In the genomic region with DNA sequence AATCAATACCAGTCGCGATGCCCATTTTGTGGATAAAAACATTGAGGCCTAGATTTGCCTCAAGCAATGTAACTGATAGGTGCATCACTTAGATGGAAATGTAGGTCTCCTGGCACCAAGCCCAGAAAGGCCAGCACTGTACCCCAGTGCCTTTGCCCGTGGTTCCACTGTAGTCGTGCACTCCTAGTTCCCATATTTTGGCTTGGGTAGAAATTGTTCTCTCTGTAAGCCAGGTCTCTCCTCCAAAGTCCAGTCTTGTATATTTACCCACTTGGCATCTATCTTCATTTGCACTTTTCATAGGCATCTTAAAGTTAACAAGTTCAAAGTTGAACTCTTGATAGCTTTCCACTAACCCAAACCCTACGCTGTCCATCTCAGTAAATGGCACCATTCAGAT, we compare ENCODE assay signal across 3 cellular contexts.
TF ChIP-seq lines count a peak whose summit lies in the region.

No MANE protein-coding gene starts in this region.

TF ChIP-seq in liver, 16 proteins besides CTCF, POLR2A, EP300 and RAD21:
- TF ChIP-seq, protein P1, sequence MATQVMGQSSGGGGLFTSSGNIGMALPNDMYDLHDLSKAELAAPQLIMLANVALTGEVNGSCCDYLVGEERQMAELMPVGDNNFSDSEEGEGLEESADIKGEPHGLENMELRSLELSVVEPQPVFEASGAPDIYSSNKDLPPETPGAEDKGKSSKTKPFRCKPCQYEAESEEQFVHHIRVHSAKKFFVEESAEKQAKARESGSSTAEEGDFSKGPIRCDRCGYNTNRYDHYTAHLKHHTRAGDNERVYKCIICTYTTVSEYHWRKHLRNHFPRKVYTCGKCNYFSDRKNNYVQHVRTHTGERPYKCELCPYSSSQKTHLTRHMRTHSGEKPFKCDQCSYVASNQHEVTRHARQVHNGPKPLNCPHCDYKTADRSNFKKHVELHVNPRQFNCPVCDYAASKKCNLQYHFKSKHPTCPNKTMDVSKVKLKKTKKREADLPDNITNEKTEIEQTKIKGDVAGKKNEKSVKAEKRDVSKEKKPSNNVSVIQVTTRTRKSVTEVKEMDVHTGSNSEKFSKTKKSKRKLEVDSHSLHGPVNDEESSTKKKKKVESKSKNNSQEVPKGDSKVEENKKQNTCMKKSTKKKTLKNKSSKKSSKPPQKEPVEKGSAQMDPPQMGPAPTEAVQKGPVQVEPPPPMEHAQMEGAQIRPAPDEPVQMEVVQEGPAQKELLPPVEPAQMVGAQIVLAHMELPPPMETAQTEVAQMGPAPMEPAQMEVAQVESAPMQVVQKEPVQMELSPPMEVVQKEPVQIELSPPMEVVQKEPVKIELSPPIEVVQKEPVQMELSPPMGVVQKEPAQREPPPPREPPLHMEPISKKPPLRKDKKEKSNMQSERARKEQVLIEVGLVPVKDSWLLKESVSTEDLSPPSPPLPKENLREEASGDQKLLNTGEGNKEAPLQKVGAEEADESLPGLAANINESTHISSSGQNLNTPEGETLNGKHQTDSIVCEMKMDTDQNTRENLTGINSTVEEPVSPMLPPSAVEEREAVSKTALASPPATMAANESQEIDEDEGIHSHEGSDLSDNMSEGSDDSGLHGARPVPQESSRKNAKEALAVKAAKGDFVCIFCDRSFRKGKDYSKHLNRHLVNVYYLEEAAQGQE (IDR thresholded peaks at IDR 0.05) = no peak
- TF ChIP-seq, protein P2, sequence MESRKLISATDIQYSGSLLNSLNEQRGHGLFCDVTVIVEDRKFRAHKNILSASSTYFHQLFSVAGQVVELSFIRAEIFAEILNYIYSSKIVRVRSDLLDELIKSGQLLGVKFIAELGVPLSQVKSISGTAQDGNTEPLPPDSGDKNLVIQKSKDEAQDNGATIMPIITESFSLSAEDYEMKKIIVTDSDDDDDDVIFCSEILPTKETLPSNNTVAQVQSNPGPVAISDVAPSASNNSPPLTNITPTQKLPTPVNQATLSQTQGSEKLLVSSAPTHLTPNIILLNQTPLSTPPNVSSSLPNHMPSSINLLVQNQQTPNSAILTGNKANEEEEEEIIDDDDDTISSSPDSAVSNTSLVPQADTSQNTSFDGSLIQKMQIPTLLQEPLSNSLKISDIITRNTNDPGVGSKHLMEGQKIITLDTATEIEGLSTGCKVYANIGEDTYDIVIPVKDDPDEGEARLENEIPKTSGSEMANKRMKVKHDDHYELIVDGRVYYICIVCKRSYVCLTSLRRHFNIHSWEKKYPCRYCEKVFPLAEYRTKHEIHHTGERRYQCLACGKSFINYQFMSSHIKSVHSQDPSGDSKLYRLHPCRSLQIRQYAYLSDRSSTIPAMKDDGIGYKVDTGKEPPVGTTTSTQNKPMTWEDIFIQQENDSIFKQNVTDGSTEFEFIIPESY (IDR thresholded peaks at IDR 0.05) = no peak
- TF ChIP-seq FOXA1 (IDR thresholded peaks at IDR 0.05) (no peak), EGR1 (IDR thresholded peaks at IDR 0.05; ENCODE audit: low read depth in 2 of 2) (no peak), HNF4G (IDR thresholded peaks at IDR 0.05) (peak; percentile 26), GABPA (IDR thresholded peaks at IDR 0.05 in 1 of 2, conservative IDR thresholded peaks at IDR 0.05 in 1 of 2) (no peak), SP1 (IDR thresholded peaks at IDR 0.05) (peak; percentile 15), FOXA2 (IDR thresholded peaks at IDR 0.05) (no peak), RXRA (IDR thresholded peaks at IDR 0.05) (peak in 1 of 2 donors; percentile 35), NR2F2 (IDR thresholded peaks at IDR 0.05) (no peak), HNF4A (conservative IDR thresholded peaks at IDR 0.05) (peak; percentile 58 to 60), TAF1 (conservative IDR thresholded peaks at IDR 0.05) (no peak), JUND (IDR thresholded peaks at IDR 0.05) (no peak), YY1 (IDR thresholded peaks at IDR 0.05) (no peak)
- TF ChIP-seq, protein P3, sequence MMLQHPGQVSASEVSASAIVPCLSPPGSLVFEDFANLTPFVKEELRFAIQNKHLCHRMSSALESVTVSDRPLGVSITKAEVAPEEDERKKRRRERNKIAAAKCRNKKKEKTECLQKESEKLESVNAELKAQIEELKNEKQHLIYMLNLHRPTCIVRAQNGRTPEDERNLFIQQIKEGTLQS (IDR thresholded peaks at IDR 0.05) = no peak
- TF ChIP-seq, protein P4, sequence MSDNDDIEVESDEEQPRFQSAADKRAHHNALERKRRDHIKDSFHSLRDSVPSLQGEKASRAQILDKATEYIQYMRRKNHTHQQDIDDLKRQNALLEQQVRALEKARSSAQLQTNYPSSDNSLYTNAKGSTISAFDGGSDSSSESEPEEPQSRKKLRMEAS (IDR thresholded peaks at IDR 0.05) = no peak

TF ChIP-seq in HepG2, 621 proteins besides CTCF, POLR2A, EP300 and RAD21 (continues in another document):
- TF ChIP-seq ZNF337 (CRISPR knock-in tag; IDR thresholded peaks at IDR 0.05; ENCODE audit: borderline replicate concordance, low read depth) = no peak
- TF ChIP-seq ZBTB20 (CRISPR knock-in tag; IDR thresholded peaks at IDR 0.05; ENCODE audit: borderline replicate concordance, low read depth) = no peak
- TF ChIP-seq MAFK (conservative IDR thresholded peaks at IDR 0.05 in 1 of 2, IDR thresholded peaks at IDR 0.05 in 1 of 2; ENCODE audit: low read length in 2 of 2) = no peak
- TF ChIP-seq, protein P5, sequence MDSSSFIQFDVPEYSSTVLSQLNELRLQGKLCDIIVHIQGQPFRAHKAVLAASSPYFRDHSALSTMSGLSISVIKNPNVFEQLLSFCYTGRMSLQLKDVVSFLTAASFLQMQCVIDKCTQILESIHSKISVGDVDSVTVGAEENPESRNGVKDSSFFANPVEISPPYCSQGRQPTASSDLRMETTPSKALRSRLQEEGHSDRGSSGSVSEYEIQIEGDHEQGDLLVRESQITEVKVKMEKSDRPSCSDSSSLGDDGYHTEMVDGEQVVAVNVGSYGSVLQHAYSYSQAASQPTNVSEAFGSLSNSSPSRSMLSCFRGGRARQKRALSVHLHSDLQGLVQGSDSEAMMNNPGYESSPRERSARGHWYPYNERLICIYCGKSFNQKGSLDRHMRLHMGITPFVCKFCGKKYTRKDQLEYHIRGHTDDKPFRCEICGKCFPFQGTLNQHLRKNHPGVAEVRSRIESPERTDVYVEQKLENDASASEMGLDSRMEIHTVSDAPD (CRISPR knock-in tag; IDR thresholded peaks at IDR 0.05) = no peak
- no peak for TF ChIP-seq MXI1 (IDR thresholded peaks at IDR 0.05; ENCODE audit: borderline replicate concordance, low read depth, low read length)
- TF ChIP-seq, protein P6, sequence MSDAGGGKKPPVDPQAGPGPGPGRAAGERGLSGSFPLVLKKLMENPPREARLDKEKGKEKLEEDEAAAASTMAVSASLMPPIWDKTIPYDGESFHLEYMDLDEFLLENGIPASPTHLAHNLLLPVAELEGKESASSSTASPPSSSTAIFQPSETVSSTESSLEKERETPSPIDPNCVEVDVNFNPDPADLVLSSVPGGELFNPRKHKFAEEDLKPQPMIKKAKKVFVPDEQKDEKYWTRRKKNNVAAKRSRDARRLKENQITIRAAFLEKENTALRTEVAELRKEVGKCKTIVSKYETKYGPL (CRISPR knock-in tag; IDR thresholded peaks at IDR 0.05) = no peak
- TF ChIP-seq PAX8 (CRISPR knock-in tag; IDR thresholded peaks at IDR 0.05; ENCODE audit: borderline replicate concordance) = no peak
- TF ChIP-seq MEIS2 (CRISPR knock-in tag; IDR thresholded peaks at IDR 0.05) = no peak
- TF ChIP-seq ZNF598 (CRISPR knock-in tag; IDR thresholded peaks at IDR 0.05; ENCODE audit: borderline replicate concordance) = no peak
- TF ChIP-seq, protein P7, sequence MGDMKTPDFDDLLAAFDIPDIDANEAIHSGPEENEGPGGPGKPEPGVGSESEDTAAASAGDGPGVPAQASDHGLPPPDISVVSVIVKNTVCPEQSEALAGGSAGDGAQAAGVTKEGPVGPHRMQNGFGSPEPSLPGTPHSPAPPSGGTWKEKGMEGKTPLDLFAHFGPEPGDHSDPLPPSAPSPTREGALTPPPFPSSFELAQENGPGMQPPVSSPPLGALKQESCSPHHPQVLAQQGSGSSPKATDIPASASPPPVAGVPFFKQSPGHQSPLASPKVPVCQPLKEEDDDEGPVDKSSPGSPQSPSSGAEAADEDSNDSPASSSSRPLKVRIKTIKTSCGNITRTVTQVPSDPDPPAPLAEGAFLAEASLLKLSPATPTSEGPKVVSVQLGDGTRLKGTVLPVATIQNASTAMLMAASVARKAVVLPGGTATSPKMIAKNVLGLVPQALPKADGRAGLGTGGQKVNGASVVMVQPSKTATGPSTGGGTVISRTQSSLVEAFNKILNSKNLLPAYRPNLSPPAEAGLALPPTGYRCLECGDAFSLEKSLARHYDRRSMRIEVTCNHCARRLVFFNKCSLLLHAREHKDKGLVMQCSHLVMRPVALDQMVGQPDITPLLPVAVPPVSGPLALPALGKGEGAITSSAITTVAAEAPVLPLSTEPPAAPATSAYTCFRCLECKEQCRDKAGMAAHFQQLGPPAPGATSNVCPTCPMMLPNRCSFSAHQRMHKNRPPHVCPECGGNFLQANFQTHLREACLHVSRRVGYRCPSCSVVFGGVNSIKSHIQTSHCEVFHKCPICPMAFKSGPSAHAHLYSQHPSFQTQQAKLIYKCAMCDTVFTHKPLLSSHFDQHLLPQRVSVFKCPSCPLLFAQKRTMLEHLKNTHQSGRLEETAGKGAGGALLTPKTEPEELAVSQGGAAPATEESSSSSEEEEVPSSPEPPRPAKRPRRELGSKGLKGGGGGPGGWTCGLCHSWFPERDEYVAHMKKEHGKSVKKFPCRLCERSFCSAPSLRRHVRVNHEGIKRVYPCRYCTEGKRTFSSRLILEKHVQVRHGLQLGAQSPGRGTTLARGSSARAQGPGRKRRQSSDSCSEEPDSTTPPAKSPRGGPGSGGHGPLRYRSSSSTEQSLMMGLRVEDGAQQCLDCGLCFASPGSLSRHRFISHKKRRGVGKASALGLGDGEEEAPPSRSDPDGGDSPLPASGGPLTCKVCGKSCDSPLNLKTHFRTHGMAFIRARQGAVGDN (CRISPR knock-in tag; IDR thresholded peaks at IDR 0.05) = no peak
- no peak for TF ChIP-seq TOPORS (CRISPR knock-in tag; IDR thresholded peaks at IDR 0.05)
- TF ChIP-seq BRD4 (CRISPR knock-in tag; IDR thresholded peaks at IDR 0.05) = no peak

TF ChIP-seq in K562, 482 proteins besides CTCF, POLR2A, EP300 and RAD21:
- TF ChIP-seq TCF7 (IDR thresholded peaks at IDR 0.05; ENCODE audit: borderline replicate concordance) (no peak), NFIC (IDR thresholded peaks at IDR 0.05) (peak; percentile 35; the same call in 1 of the 2 replicates)
TF ChIP-seq in K562: peak in this region for 1.
